1 cellular context compared by ENCODE assay signal in genomic region chr15:90954712-90955671, GRCh38.
TF ChIP-seq lines count a peak whose summit lies in the region.

Gene RCCD1 (plus strand): TSS chr15:90954884. CDS start chr15:90956735, 1,851 bp downstream.

TF ChIP-seq in HEK293, 187 proteins besides CTCF, POLR2A, EP300 and RAD21 (continued from another document and continues in another):
- TF ChIP-seq, protein P1, sequence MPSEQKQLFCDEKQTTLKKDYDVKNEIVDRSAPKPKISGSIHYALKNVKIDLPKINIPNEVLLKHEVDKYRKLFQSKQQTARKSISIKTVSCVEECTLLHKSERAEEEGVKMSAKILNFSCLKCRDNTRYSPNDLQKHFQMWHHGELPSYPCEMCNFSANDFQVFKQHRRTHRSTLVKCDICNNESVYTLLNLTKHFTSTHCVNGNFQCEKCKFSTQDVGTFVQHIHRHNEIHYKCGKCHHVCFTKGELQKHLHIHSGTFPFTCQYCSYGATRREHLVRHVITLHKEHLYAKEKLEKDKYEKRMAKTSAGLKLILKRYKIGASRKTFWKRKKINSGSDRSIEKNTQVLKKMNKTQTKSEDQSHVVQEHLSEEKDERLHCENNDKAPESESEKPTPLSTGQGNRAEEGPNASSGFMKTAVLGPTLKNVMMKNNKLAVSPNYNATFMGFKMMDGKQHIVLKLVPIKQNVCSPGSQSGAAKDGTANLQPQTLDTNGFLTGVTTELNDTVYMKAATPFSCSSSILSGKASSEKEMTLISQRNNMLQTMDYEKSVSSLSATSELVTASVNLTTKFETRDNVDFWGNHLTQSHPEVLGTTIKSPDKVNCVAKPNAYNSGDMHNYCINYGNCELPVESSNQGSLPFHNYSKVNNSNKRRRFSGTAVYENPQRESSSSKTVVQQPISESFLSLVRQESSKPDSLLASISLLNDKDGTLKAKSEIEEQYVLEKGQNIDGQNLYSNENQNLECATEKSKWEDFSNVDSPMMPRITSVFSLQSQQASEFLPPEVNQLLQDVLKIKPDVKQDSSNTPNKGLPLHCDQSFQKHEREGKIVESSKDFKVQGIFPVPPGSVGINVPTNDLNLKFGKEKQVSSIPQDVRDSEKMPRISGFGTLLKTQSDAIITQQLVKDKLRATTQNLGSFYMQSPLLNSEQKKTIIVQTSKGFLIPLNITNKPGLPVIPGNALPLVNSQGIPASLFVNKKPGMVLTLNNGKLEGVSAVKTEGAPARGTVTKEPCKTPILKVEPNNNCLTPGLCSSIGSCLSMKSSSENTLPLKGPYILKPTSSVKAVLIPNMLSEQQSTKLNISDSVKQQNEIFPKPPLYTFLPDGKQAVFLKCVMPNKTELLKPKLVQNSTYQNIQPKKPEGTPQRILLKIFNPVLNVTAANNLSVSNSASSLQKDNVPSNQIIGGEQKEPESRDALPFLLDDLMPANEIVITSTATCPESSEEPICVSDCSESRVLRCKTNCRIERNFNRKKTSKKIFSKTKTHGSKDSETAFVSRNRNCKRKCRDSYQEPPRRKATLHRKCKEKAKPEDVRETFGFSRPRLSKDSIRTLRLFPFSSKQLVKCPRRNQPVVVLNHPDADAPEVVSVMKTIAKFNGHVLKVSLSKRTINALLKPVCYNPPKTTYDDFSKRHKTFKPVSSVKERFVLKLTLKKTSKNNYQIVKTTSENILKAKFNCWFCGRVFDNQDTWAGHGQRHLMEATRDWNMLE (tag by site-specific recombination; conservative IDR thresholded peaks at IDR 0.05; ENCODE audit: low read depth): no peak; the same call in 1 of the 2 replicates
- 0 out of 2 replicates have a peak, but pooled peaks have one; percentile 15 for TF ChIP-seq ZNF223 (tag by site-specific recombination; IDR thresholded peaks at IDR 0.05)
- peak; percentile 44 for TF ChIP-seq ZNF600 (tag by site-specific recombination; IDR thresholded peaks at IDR 0.05)
- no peak for TF ChIP-seq ZNF404 (tag by site-specific recombination; IDR thresholded peaks at IDR 0.05)
- TF ChIP-seq ZBTB49 (tag by site-specific recombination; IDR thresholded peaks at IDR 0.05; ENCODE audit: low read depth): no peak
- TF ChIP-seq ZNF274 (IDR thresholded peaks at IDR 0.05; ENCODE audit: low read length): no peak
- TF ChIP-seq ZNF274 (tag by site-specific recombination; IDR thresholded peaks at IDR 0.05; ENCODE audit: borderline replicate concordance): no peak
- TF ChIP-seq ZNF211 (tag by site-specific recombination; IDR thresholded peaks at IDR 0.05; ENCODE audit: low read depth): no peak
- TF ChIP-seq ZNF221 (tag by site-specific recombination; IDR thresholded peaks at IDR 0.05; ENCODE audit: borderline replicate concordance): no peak
- peak; percentile 66; the same call in 1 of the 2 replicates for TF ChIP-seq ZNF610 (tag by site-specific recombination; IDR thresholded peaks at IDR 0.05; ENCODE audit: borderline replicate concordance)
- TF ChIP-seq ZNF121 (tag by site-specific recombination; IDR thresholded peaks at IDR 0.05): peak; percentile 94
- no peak for TF ChIP-seq ZNF549 (tag by site-specific recombination; IDR thresholded peaks at IDR 0.05)
- peak; percentile 35 for TF ChIP-seq ZIC2 (tag by site-specific recombination; IDR thresholded peaks at IDR 0.05)
- TF ChIP-seq ZFP37 (tag by site-specific recombination; IDR thresholded peaks at IDR 0.05): peak; percentile 94
- TF ChIP-seq ZBTB7A (tag by site-specific recombination; IDR thresholded peaks at IDR 0.05; ENCODE audit: low read depth): peak; percentile 67; the same call in 1 of the 2 replicates
- TF ChIP-seq ZBTB17 (tag by site-specific recombination; IDR thresholded peaks at IDR 0.05): peak; percentile 39
- no peak for TF ChIP-seq HOXD13 (CRISPR knock-in tag; IDR thresholded peaks at IDR 0.05; ENCODE audit: borderline replicate concordance)
- TF ChIP-seq, protein P2, sequence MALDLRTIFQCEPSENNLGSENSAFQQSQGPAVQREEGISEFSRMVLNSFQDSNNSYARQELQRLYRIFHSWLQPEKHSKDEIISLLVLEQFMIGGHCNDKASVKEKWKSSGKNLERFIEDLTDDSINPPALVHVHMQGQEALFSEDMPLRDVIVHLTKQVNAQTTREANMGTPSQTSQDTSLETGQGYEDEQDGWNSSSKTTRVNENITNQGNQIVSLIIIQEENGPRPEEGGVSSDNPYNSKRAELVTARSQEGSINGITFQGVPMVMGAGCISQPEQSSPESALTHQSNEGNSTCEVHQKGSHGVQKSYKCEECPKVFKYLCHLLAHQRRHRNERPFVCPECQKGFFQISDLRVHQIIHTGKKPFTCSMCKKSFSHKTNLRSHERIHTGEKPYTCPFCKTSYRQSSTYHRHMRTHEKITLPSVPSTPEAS (tag by site-specific recombination; IDR thresholded peaks at IDR 0.05): no peak; the same call in 1 of the 2 replicates
- no peak for TF ChIP-seq ZNF768 (tag by site-specific recombination; IDR thresholded peaks at IDR 0.05)
- TF ChIP-seq ZSCAN30 (tag by site-specific recombination; IDR thresholded peaks at IDR 0.05): peak; percentile 95
- TF ChIP-seq GLI4 (tag by site-specific recombination; IDR thresholded peaks at IDR 0.05): peak; percentile 63; the same call in 1 of the 2 replicates
- no peak for TF ChIP-seq ZNF266 (tag by site-specific recombination; IDR thresholded peaks at IDR 0.05; ENCODE audit: low read depth)
- peak; percentile 98 for TF ChIP-seq KLF8 (tag by site-specific recombination; IDR thresholded peaks at IDR 0.05)
- no peak for TF ChIP-seq SALL2 (tag by site-specific recombination; IDR thresholded peaks at IDR 0.05; ENCODE audit: borderline replicate concordance)
- TF ChIP-seq ZNF2 (tag by site-specific recombination; IDR thresholded peaks at IDR 0.05): peak; percentile 86
- no peak for TF ChIP-seq ZNF747 (tag by site-specific recombination; IDR thresholded peaks at IDR 0.05)
- no peak for TF ChIP-seq ZSCAN23 (tag by site-specific recombination; IDR thresholded peaks at IDR 0.05)
- TF ChIP-seq ZNF701 (tag by site-specific recombination; IDR thresholded peaks at IDR 0.05): no peak
- no peak for TF ChIP-seq ZNF785 (tag by site-specific recombination; IDR thresholded peaks at IDR 0.05)
- TF ChIP-seq ZNF561 (tag by site-specific recombination; IDR thresholded peaks at IDR 0.05; ENCODE audit: borderline replicate concordance): peak; percentile 48; the same call in 1 of the 2 replicates
- peak; percentile 64; the same call in 1 of the 2 replicates for TF ChIP-seq YY1 (tag by site-specific recombination; IDR thresholded peaks at IDR 0.05)
- no peak for TF ChIP-seq ZNF777 (tag by site-specific recombination; IDR thresholded peaks at IDR 0.05; ENCODE audit: borderline replicate concordance)
- TF ChIP-seq ZNF140 (tag by site-specific recombination; IDR thresholded peaks at IDR 0.05): no peak
- no peak for TF ChIP-seq ZNF155 (tag by site-specific recombination; IDR thresholded peaks at IDR 0.05)
- TF ChIP-seq, protein P3, sequence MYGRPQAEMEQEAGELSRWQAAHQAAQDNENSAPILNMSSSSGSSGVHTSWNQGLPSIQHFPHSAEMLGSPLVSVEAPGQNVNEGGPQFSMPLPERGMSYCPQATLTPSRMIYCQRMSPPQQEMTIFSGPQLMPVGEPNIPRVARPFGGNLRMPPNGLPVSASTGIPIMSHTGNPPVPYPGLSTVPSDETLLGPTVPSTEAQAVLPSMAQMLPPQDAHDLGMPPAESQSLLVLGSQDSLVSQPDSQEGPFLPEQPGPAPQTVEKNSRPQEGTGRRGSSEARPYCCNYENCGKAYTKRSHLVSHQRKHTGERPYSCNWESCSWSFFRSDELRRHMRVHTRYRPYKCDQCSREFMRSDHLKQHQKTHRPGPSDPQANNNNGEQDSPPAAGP (tag by site-specific recombination; IDR thresholded peaks at IDR 0.05): peak; percentile 91
- TF ChIP-seq, protein P4, sequence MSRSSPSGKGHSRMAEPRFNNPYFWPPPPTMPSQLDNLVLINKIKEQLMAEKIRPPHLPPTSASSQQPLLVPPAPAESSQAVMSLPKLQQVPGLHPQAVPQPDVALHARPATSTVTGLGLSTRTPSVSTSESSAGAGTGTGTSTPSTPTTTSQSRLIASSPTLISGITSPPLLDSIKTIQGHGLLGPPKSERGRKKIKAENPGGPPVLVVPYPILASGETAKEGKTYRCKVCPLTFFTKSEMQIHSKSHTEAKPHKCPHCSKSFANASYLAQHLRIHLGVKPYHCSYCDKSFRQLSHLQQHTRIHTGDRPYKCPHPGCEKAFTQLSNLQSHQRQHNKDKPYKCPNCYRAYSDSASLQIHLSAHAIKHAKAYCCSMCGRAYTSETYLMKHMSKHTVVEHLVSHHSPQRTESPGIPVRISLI (tag by site-specific recombination; IDR thresholded peaks at IDR 0.05): no peak
- peak; percentile 84 for TF ChIP-seq SP3 (tag by site-specific recombination; IDR thresholded peaks at IDR 0.05)
- peak; percentile 34; the same call in 1 of the 2 replicates for TF ChIP-seq OVOL3 (tag by site-specific recombination; IDR thresholded peaks at IDR 0.05)
- no peak; the same call in 1 of the 2 replicates for TF ChIP-seq ZNF677 (tag by site-specific recombination; IDR thresholded peaks at IDR 0.05)
- TF ChIP-seq ZNF354C (tag by site-specific recombination; IDR thresholded peaks at IDR 0.05; ENCODE audit: borderline replicate concordance, low read depth): no peak
- no peak for TF ChIP-seq ZNF398 (tag by site-specific recombination; IDR thresholded peaks at IDR 0.05)
- TF ChIP-seq, protein P5, sequence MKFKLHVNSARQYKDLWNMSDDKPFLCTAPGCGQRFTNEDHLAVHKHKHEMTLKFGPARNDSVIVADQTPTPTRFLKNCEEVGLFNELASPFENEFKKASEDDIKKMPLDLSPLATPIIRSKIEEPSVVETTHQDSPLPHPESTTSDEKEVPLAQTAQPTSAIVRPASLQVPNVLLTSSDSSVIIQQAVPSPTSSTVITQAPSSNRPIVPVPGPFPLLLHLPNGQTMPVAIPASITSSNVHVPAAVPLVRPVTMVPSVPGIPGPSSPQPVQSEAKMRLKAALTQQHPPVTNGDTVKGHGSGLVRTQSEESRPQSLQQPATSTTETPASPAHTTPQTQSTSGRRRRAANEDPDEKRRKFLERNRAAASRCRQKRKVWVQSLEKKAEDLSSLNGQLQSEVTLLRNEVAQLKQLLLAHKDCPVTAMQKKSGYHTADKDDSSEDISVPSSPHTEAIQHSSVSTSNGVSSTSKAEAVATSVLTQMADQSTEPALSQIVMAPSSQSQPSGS (tag by site-specific recombination; IDR thresholded peaks at IDR 0.05; ENCODE audit: low read depth): peak; percentile 80
- no peak for TF ChIP-seq TCF7L2 (IDR thresholded peaks at IDR 0.05; ENCODE audit: borderline replicate concordance, low read depth, low read length)
- TF ChIP-seq, protein P6, sequence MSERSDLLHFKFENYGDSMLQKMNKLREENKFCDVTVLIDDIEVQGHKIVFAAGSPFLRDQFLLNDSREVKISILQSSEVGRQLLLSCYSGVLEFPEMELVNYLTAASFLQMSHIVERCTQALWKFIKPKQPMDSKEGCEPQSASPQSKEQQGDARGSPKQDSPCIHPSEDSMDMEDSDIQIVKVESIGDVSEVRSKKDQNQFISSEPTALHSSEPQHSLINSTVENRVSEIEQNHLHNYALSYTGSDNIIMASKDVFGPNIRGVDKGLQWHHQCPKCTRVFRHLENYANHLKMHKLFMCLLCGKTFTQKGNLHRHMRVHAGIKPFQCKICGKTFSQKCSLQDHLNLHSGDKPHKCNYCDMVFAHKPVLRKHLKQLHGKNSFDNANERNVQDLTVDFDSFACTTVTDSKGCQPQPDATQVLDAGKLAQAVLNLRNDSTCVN (tag by site-specific recombination; optimal IDR thresholded peaks at IDR 0.05): peak; percentile 95
- TF ChIP-seq ZNF350 (tag by site-specific recombination; IDR thresholded peaks at IDR 0.05): no peak
- TF ChIP-seq, protein P7, sequence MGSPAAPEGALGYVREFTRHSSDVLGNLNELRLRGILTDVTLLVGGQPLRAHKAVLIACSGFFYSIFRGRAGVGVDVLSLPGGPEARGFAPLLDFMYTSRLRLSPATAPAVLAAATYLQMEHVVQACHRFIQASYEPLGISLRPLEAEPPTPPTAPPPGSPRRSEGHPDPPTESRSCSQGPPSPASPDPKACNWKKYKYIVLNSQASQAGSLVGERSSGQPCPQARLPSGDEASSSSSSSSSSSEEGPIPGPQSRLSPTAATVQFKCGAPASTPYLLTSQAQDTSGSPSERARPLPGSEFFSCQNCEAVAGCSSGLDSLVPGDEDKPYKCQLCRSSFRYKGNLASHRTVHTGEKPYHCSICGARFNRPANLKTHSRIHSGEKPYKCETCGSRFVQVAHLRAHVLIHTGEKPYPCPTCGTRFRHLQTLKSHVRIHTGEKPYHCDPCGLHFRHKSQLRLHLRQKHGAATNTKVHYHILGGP (tag by site-specific recombination; IDR thresholded peaks at IDR 0.05): no peak
- no peak for TF ChIP-seq ZNF366 (tag by site-specific recombination; conservative IDR thresholded peaks at IDR 0.05)
- TF ChIP-seq MYNN (tag by site-specific recombination; IDR thresholded peaks at IDR 0.05; ENCODE audit: borderline replicate concordance): no peak
- TF ChIP-seq ZNF488 (tag by site-specific recombination; IDR thresholded peaks at IDR 0.05): no peak
- no peak for TF ChIP-seq ZNF596 (tag by site-specific recombination; IDR thresholded peaks at IDR 0.05)
